Comparison of ENCODE assay signal across 8 cellular contexts in the genomic region with DNA sequence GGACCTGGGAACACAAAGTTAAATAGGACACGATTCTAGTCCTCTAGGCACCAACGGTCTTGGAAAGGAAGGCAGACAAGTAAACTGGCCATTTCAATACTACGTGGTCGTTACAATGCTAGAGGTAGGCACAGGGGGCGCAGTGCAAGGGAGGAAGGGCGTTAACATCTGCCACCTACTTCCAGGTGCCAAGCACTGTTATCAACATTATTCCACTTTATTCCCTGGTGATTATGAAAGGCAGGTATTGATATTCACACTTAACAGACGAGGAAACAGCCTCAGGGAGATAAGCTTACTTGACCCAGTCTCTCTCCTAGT. TPM values are rescaled to one million over a fixed set of nuclear protein-coding genes. Genes with fewer than 3 reads are reported as not detected.
DNase-seq lines count a peak whose midpoint lies in the region; ATAC-seq, FAIRE-seq and TF ChIP-seq lines count a peak whose summit lies in the region.

No MANE protein-coding gene starts in this region.

- no peak for TF ChIP-seq POLR2A in A549 (IDR thresholded peaks at IDR 0.05; ENCODE audit: low read length)

- TF ChIP-seq CTCF in A549 (IDR thresholded peaks at IDR 0.05) (peak; percentile 41), foreskin keratinocyte (conservative IDR thresholded peaks at IDR 0.05) (peak; percentile 51)

- TF ChIP-seq RAD21 in A549 (conservative IDR thresholded peaks at IDR 0.05 in 1 of 2, IDR thresholded peaks at IDR 0.05 in 1 of 2), result no peak

- H3K27ac ChIP-seq in A549, result peak overlapping the region; percentile 92 to 98
- peak overlapping the region; percentile 79 for H3K27ac ChIP-seq in foreskin keratinocyte

- H3K4me1 ChIP-seq in A549 (peaks cover 16% of the 10 kb centered on the region), foreskin keratinocyte (no peaks in the 10 kb centered on the region)

- peak overlapping the region; percentile 78 for H3K4me3 ChIP-seq in A549
- H3K4me3 ChIP-seq in skeletal muscle cell (ENCODE audit: low read depth, low read length), result peak overlapping the region; percentile 77

- peak overlapping the region; percentile 78 for H3K4me2 ChIP-seq in A549

- DNase-seq in A549 (ENCODE audit: low read depth in 1 of 2, low spot score in 1 of 2), result no peak
- DNase-seq in RPMI8226, result peak; percentile 43
- no peak for DNase-seq in foreskin keratinocyte
- DNase-seq in skeletal muscle cell (ENCODE audit: low read depth), result no peak
- DNase-seq in SHP77 treated with DMSO at 0.1 percent for 48 hours (lab: John Stamatoyannopoulos, UW), result no peak
- DNase-seq in HCEC 1CT, result no peak

- CTCF ChIA-PET in A549 (lab: Yijun Ruan, JAX), result interaction anchor here (0.7 to 4.3 kb wide), 10 partner anchors 8 to 84 kb away, joined by 3 to 27 read pairs (median 4); a partner anchor contains a TSS

- no peaks in the 10 kb centered on the region for H3K9me3 ChIP-seq in A549

- no peaks in the 10 kb centered on the region for H3K27me3 ChIP-seq in foreskin keratinocyte

- no peak for TF ChIP-seq EP300 in A549 (IDR thresholded peaks at IDR 0.05)

- POLR2A ChIA-PET in A549 (lab: Yijun Ruan, JAX), result interaction anchor here (1.0 to 1.1 kb wide), 2 partner anchors 10 to 71 kb away, joined by 4 read pairs; a partner anchor contains a TSS

- WGBS in A549 (ENCODE audit: missing lambda C conversion rate), result 16% methylated on average over 7 of the region's 7 CpGs

- FAIRE-seq in A549 (lab: Jason Lieb, UNC), result no peak

- ATAC-seq in A549 (peak; percentile 31 to 48; a peak in 5 of 6 replicates), GM18868 (IDR thresholded peaks at IDR 0.05; ENCODE audit: unreplicated experiment) (peak; percentile 21), HG03103 (IDR thresholded peaks at IDR 0.05; ENCODE audit: low read depth, unreplicated experiment) (peak; percentile 12), foreskin keratinocyte (peak; percentile 10)

TF ChIP-seq in A549, 52 proteins besides CTCF, POLR2A, EP300 and RAD21:
- no peak for TF ChIP-seq EHF (CRISPR knock-in tag; IDR thresholded peaks at IDR 0.05)
- TF ChIP-seq HDAC2 (IDR thresholded peaks at IDR 0.05), result no peak
- TF ChIP-seq BHLHE40 (IDR thresholded peaks at IDR 0.05; ENCODE audit: low read depth, low read length), result no peak
- TF ChIP-seq, protein P1, sequence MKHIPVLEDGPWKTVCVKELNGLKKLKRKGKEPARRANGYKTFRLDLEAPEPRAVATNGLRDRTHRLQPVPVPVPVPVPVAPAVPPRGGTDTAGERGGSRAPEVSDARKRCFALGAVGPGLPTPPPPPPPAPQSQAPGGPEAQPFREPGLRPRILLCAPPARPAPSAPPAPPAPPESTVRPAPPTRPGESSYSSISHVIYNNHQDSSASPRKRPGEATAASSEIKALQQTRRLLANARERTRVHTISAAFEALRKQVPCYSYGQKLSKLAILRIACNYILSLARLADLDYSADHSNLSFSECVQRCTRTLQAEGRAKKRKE (CRISPR knock-in tag; IDR thresholded peaks at IDR 0.05; ENCODE audit: low read depth), result no peak
- TF ChIP-seq HEYL (CRISPR knock-in tag; IDR thresholded peaks at IDR 0.05), result no peak
- TF ChIP-seq, protein P2, sequence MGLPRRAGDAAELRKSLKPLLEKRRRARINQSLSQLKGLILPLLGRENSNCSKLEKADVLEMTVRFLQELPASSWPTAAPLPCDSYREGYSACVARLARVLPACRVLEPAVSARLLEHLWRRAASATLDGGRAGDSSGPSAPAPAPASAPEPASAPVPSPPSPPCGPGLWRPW (IDR thresholded peaks at IDR 0.05), result no peak
- TF ChIP-seq, protein P3, sequence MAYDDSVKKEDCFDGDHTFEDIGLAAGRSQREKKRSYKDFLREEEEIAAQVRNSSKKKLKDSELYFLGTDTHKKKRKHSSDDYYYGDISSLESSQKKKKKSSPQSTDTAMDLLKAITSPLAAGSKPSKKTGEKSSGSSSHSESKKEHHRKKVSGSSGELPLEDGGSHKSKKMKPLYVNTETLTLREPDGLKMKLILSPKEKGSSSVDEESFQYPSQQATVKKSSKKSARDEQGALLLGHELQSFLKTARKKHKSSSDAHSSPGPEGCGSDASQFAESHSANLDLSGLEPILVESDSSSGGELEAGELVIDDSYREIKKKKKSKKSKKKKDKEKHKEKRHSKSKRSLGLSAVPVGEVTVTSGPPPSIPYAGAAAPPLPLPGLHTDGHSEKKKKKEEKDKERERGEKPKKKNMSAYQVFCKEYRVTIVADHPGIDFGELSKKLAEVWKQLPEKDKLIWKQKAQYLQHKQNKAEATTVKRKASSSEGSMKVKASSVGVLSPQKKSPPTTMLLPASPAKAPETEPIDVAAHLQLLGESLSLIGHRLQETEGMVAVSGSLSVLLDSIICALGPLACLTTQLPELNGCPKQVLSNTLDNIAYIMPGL (CRISPR knock-in tag; IDR thresholded peaks at IDR 0.05; ENCODE audit: borderline replicate concordance), result no peak
- TF ChIP-seq RARB (CRISPR knock-in tag; IDR thresholded peaks at IDR 0.05), result no peak
- TF ChIP-seq CHD4 (IDR thresholded peaks at IDR 0.05; ENCODE audit: borderline replicate concordance), result no peak
- TF ChIP-seq ZNF302 (CRISPR knock-in tag; IDR thresholded peaks at IDR 0.05), result no peak
- TF ChIP-seq CBX2 (IDR thresholded peaks at IDR 0.05; ENCODE audit: borderline replicate concordance, low read depth), result no peak
- TF ChIP-seq TFCP2L1 (CRISPR knock-in tag; IDR thresholded peaks at IDR 0.05), result no peak
- no peak for TF ChIP-seq RNF2 (IDR thresholded peaks at IDR 0.05; ENCODE audit: borderline replicate concordance, low read depth)
- TF ChIP-seq NPAS2 (CRISPR knock-in tag; IDR thresholded peaks at IDR 0.05; ENCODE audit: borderline replicate concordance), result no peak
- TF ChIP-seq RFX5 (IDR thresholded peaks at IDR 0.05), result no peak

RNA-seq across cellular contexts. Expression of a gene that starts 0.8 kb away (rescaled TPM):
- polyA plus RNA-seq in A549 (2011; rRNA removed), result 174 and 242 TPM in 2 replicates
- 206 and 229 TPM in 2 replicates for polyA plus RNA-seq in A549 (2012; cell fraction: cytosol; rRNA removed)
- 128 and 138 TPM in 2 replicates for polyA plus RNA-seq in A549 (2012; cell fraction: nucleus; rRNA removed)
- polyA plus RNA-seq in A549 (2017; fragmentation: RNase III; extraction: RNeasy Plus Mini Kit Qiagen cat#74134 plus additional on column Dnase treatment), result 124 to 138 TPM (median 135 TPM) in 3 replicates
- 170 and 186 TPM in 2 replicates for polyA minus RNA-seq in A549 (2011; rRNA and poly(A)+ RNA removed)
- total RNA-seq in foreskin keratinocyte, result 152 and 171 TPM in 2 replicates
- polyA plus RNA-seq in foreskin keratinocyte, result 195 and 218 TPM in 2 replicates

RNA-seq across cellular contexts. Expression of a gene that starts 6.4 kb away (rescaled TPM):
- polyA plus RNA-seq in A549 (2011; rRNA removed), result 53.2 and 63.0 TPM in 2 replicates
- polyA plus RNA-seq in A549 (2012; cell fraction: cytosol; rRNA removed), result 29.5 and 35.1 TPM in 2 replicates
- polyA plus RNA-seq in A549 (2012; cell fraction: nucleus; rRNA removed), result 56.8 and 86.6 TPM in 2 replicates
- polyA plus RNA-seq in A549 (2017; fragmentation: RNase III; extraction: RNeasy Plus Mini Kit Qiagen cat#74134 plus additional on column Dnase treatment), result 32.3 to 41.6 TPM (median 40.7 TPM) in 3 replicates
- polyA minus RNA-seq in A549 (2011; rRNA and poly(A)+ RNA removed), result 55.1 and 65.6 TPM in 2 replicates
- 36.3 and 43.3 TPM in 2 replicates for total RNA-seq in foreskin keratinocyte
- 33.0 and 33.1 TPM in 2 replicates for polyA plus RNA-seq in foreskin keratinocyte

RNA-seq across cellular contexts. Expression of a gene that starts 9.2 kb away (rescaled TPM):
- 109 and 120 TPM in 2 replicates for polyA plus RNA-seq in A549 (2011; rRNA removed)
- 142 and 167 TPM in 2 replicates for polyA plus RNA-seq in A549 (2012; cell fraction: cytosol; rRNA removed)
- 143 and 176 TPM in 2 replicates for polyA plus RNA-seq in A549 (2012; cell fraction: nucleus; rRNA removed)
- 108 to 116 TPM (median 114 TPM) in 3 replicates for polyA plus RNA-seq in A549 (2017; fragmentation: RNase III; extraction: RNeasy Plus Mini Kit Qiagen cat#74134 plus additional on column Dnase treatment)
- polyA minus RNA-seq in A549 (2011; rRNA and poly(A)+ RNA removed), result 119 and 138 TPM in 2 replicates
- total RNA-seq in foreskin keratinocyte, result 143 and 151 TPM in 2 replicates
- polyA plus RNA-seq in foreskin keratinocyte, result 143 and 150 TPM in 2 replicates

RNA-seq across cellular contexts. Expression of a gene that starts 9.4 kb away (rescaled TPM):
- polyA plus RNA-seq in A549 (2011; rRNA removed) (20.5 and 25.9 TPM in 2 replicates), A549 (2017; fragmentation: RNase III; extraction: RNeasy Plus Mini Kit Qiagen cat#74134 plus additional on column Dnase treatment) (14.5 to 17.9 TPM (median 14.5 TPM) in 3 replicates), foreskin keratinocyte (30.4 and 34.6 TPM in 2 replicates)
- 7.4 and 9.5 TPM in 2 replicates for polyA plus RNA-seq in A549 (2012; cell fraction: cytosol; rRNA removed)
- polyA plus RNA-seq in A549 (2012; cell fraction: nucleus; rRNA removed), result 7.8 and 9.6 TPM in 2 replicates
- polyA minus RNA-seq in A549 (2011; rRNA and poly(A)+ RNA removed), result 14.7 and 16.8 TPM in 2 replicates
- total RNA-seq in foreskin keratinocyte, result 25.0 and 26.1 TPM in 2 replicates

RNA-seq across cellular contexts. Expression of a gene that starts 42.8 kb away (rescaled TPM):
- polyA plus RNA-seq in A549 (2011; rRNA removed), result 0.06 and 0.08 TPM in 2 replicates
- polyA plus RNA-seq in A549 (2012; cell fraction: cytosol; rRNA removed), result 0.07 and 0.10 TPM in 2 replicates
- 0.28 and 0.35 TPM in 2 replicates for polyA plus RNA-seq in A549 (2012; cell fraction: nucleus; rRNA removed)
- polyA plus RNA-seq in A549 (2017; fragmentation: RNase III; extraction: RNeasy Plus Mini Kit Qiagen cat#74134 plus additional on column Dnase treatment), result 0.04 to 0.07 TPM (median 0.06 TPM) in 3 replicates
- polyA minus RNA-seq in A549 (2011; rRNA and poly(A)+ RNA removed), result 0.12 and 0.24 TPM in 2 replicates
- total RNA-seq in foreskin keratinocyte, result 0.03 and 0.11 TPM in 2 replicates
- 0.02 and 0.03 TPM in 2 replicates for polyA plus RNA-seq in foreskin keratinocyte
